28 cellular contexts compared by ENCODE assay signal in genomic region chr13:49867834-49868233, GRCh38.
"Had no signal": no experiment of that assay in that cellular context is flagged by ENCODE, and none has a peak within 500 bp of the region (broad histone marks: within the 10 kb centered on the region; RNA-seq: fewer than 3 reads in every experiment).

No MANE protein-coding gene starts in this region.

- H3K9me3 ChIP-seq: colonic mucosa, esophagus muscularis mucosa, esophagus squamous epithelium, gastrocnemius medialis, gastroesophageal sphincter had no signal

- H3K27ac Mint-ChIP-seq: dendritic cell treated with granulocyte-macrophage colony-stimulating factor and Interleukin-4, amounts not matched to agents 40 ng/mL and 50 ng/mL, for 4 days; effector memory CD8-positive, alpha-beta T cell; endodermal cell had no signal

- H3K4me1 ChIP-seq: colonic mucosa, esophagus muscularis mucosa, esophagus squamous epithelium, foreskin keratinocyte, gastrocnemius medialis, gastroesophageal sphincter, heart right ventricle had no signal

- ATAC-seq: effector memory CD8-positive, alpha-beta T cell; esophagus mucosa; foreskin keratinocyte; gastrocnemius medialis; gastroesophageal sphincter; heart right ventricle had no signal

- FAIRE-seq: colon, endometrium, endothelial cell of umbilical vein, frontal cortex had no signal

- H3K4me3 Mint-ChIP-seq: dendritic cell treated with granulocyte-macrophage colony-stimulating factor and Interleukin-4, amounts not matched to agents 40 ng/mL and 50 ng/mL, for 4 days; effector memory CD8-positive, alpha-beta T cell; endodermal cell had no signal

- H3K27ac ChIP-seq: colonic mucosa, coronary artery, dorsolateral prefrontal cortex, epithelial cell of prostate, esophagus muscularis mucosa, esophagus squamous epithelium, foreskin keratinocyte, gastrocnemius medialis, gastroesophageal sphincter, heart right ventricle had no signal

- DNase-seq: colonic mucosa; cortex of kidney; dermis blood vessel endothelial cell; dorsolateral prefrontal cortex; effector CD4-positive, alpha-beta T cell; effector CD8-positive, alpha-beta T cell; effector memory CD4-positive, alpha-beta T cell; effector memory CD8-positive, alpha-beta T cell; endodermal cell; erythroblast; esophagus squamous epithelium; foreskin fibroblast; foreskin keratinocyte; foreskin melanocyte; gastrocnemius medialis; glutamatergic neuron; head of caudate nucleus; heart right ventricle had no signal

- H3K36me3 ChIP-seq: colonic mucosa, esophagus muscularis mucosa, esophagus squamous epithelium, gastrocnemius medialis, gastroesophageal sphincter, heart right ventricle had no signal

- H3K9me3 Mint-ChIP-seq: effector memory CD8-positive, alpha-beta T cell had no signal

- H3K27me3 ChIP-seq: colonic mucosa, dorsolateral prefrontal cortex, esophagus muscularis mucosa, esophagus squamous epithelium, gastrocnemius medialis, gastroesophageal sphincter, heart right ventricle had no signal

- H3K4me3 ChIP-seq: colonic mucosa, coronary artery, dorsolateral prefrontal cortex, esophagus muscularis mucosa, esophagus squamous epithelium, gastrocnemius medialis, gastroesophageal sphincter, heart right ventricle had no signal

- H3K4me1 Mint-ChIP-seq: endodermal cell had no signal

- H3K27me3 Mint-ChIP-seq: dendritic cell treated with granulocyte-macrophage colony-stimulating factor and Interleukin-4, amounts not matched to agents 40 ng/mL and 50 ng/mL, for 4 days had no signal
